ENCODE assay signal across 19 cellular contexts in the genomic region with DNA sequence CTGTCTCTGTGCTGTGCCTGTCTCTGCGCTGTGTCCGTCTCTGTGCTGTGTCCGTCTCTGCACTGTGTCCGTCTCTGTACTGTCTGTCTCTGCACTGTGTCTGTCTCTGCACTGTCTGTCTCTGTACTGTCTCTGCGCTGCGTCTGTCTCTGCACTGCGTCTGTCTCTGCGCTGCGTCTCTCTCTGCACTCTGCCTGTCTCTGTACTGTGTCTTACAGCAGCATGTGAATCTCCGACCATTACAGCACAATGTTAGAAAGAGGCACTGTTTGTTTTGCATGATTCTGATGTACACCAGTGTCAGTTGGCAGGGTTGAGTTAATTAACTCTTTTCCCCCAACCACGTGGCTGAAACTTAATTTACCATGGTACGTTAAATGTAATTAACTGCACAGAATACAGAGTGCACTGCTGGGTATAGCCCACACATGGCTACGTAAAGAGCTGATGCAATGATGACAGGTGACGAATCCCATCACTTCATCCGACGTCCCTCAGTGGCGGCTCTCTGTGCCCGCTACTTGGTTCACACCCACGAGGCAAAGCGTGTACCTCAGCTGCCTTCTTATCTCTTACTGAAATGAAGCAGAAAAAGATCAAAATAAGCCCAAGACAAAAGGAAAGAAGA.
"Had no signal": no experiment of that assay in that cellular context is flagged by ENCODE, and none has a peak within 500 bp of the region (broad histone marks: within the 10 kb centered on the region; RNA-seq: fewer than 3 reads in every experiment).

No MANE protein-coding gene starts in this region.

- ATAC-seq: activated T-cell treated with anti-CD3 and anti-CD28 coated beads, Interleukin-2, amount 50 U/mL, for 72 hours; esophagus mucosa; naive thymus-derived CD4-positive, alpha-beta T cell; pancreas; sciatic nerve had no signal

- FAIRE-seq: astrocyte, endometrium, pancreas had no signal

- H3K36me3 ChIP-seq: pancreas, stomach, upper lobe of left lung, WERI-Rb-1 had no signal

- H3K4me3 ChIP-seq: pancreas, smooth muscle cell, stomach, upper lobe of left lung had no signal

- H3K27ac Mint-ChIP-seq: activated T-cell treated with anti-CD3 and anti-CD28 coated beads, Interleukin-2, amount 50 U/mL, for 72 hours had no signal

- H3K9me3 ChIP-seq: pancreas had no signal

- H3K27ac ChIP-seq: pancreas, stomach, upper lobe of left lung, WERI-Rb-1 had no signal

- DNase-seq: activated CD4-positive, alpha-beta T cell treated with anti-CD3 and anti-CD28 coated beads for 1 hour; activated CD4-positive, alpha-beta T cell treated with anti-CD3 and anti-CD28 coated beads, Interleukin-2, amount 50 U/mL, for 4 hours; activated effector memory CD4-positive, alpha-beta T cell treated with anti-CD3 and anti-CD28 coated beads, Interleukin-2, amount 50 U/mL, for 16 hours; activated naive CD4-positive, alpha-beta T cell treated with anti-CD3 and anti-CD28 coated beads, Interleukin-2, amount 50 U/mL, for 16 hours; activated T-cell treated with anti-CD3 and anti-CD28 coated beads, Interleukin-2, amount 50 U/mL, for 72 hours; cerebellar nuclear complex; cortex of kidney; mesendoderm; naive thymus-derived CD4-positive, alpha-beta T cell; pancreas; stimulated activated CD4-positive, alpha-beta T cell treated with anti-CD3 and anti-CD28 coated beads, Interleukin-4, amount 100 ng/mL, for 1 hour; stomach; upper lobe of left lung; WERI-Rb-1 had no signal

- H3K4me2 ChIP-seq: smooth muscle cell had no signal

- H3K36me3 Mint-ChIP-seq: naive thymus-derived CD4-positive, alpha-beta T cell had no signal

- H3K27me3 ChIP-seq: upper lobe of left lung had no signal

- H3K4me3 Mint-ChIP-seq: activated T-cell treated with anti-CD3 and anti-CD28 coated beads, Interleukin-2, amount 50 U/mL, for 72 hours; naive thymus-derived CD4-positive, alpha-beta T cell had no signal

- H3K4me1 ChIP-seq: pancreas, stomach, upper lobe of left lung had no signal
